In the genomic region with DNA sequence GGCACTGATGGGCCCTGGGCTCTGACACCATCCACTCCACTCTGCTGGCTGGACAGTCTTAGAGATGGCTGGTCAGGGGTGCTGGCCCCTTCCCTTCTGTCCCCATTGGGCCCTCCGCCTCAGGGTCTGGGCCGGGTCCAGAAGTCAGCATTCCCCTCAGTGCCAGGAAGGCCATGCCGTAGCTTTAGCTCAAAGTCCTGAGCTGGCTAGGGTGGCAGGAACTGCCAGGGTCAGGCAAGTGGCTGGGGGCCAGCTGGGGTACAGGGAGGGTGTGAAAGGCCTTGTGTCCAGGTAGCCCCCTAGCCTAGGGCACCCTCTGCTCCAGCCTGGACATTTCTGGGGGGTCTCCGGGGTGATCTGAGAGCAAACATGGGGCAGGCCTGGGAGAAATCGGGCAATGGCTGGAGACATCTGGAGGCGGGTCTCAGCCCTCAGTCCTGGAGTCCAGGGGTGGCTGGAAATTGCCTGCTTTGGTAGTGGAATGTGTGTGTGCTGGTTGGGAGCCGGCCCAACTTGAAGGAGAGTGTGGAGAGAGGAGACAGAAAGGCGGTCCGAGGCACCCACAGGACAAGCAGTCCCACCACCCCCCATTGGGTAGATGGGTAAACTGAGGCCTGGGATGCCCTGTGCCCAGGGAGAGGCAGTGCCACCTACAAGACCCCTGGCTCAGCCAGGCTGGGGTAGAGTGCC, we compare ENCODE assay signal across 17 cellular contexts. TPM values are rescaled to one million over a fixed set of nuclear protein-coding genes. Genes with fewer than 3 reads are reported as not detected.
"Had no signal": no experiment of that assay in that cellular context is flagged by ENCODE, and none has a peak within 500 bp of the region (broad histone marks: within the 10 kb centered on the region; RNA-seq: fewer than 3 reads in every experiment).

No MANE protein-coding gene starts in this region.

- H3K4me1 Mint-ChIP-seq: activated naive CD8-positive, alpha-beta T cell treated with anti-CD3 and anti-CD28 coated beads for 36 hours; mesothelial cell of epicardium; stimulated activated memory B cell treated with anti-CD40 and anti-IgM and Interleukin-4, amounts not matched to agents 10 μg/mL and 1 μg/mL and 100 μg/mL, for 72 hours had no signal

- DNase-seq: activated CD4-positive, alpha-beta memory T cell treated with anti-CD3 and anti-CD28 coated beads for 36 hours; activated CD4-positive, alpha-beta T cell treated with anti-CD3 and anti-CD28 coated beads for 1 hour; activated effector memory CD4-positive, alpha-beta T cell treated with anti-CD3 and anti-CD28 coated beads, Interleukin-2, amount 50 U/mL, for 16 hours; activated naive CD8-positive, alpha-beta T cell treated with anti-CD3 and anti-CD28 coated beads for 36 hours; activated T-cell treated with anti-CD3 and anti-CD28 coated beads, Interleukin-2, amount 50 U/mL, for 4 hours; foreskin melanocyte; heart left ventricle; upper lobe of right lung had no signal

- FAIRE-seq: bronchial epithelial cell, islet of Langerhans had no signal

- H3K9me3 ChIP-seq: heart left ventricle, neutrophil, right atrium auricular region, suprapubic skin, upper lobe of right lung had no signal

- H3K4me2 ChIP-seq: smooth muscle cell had no signal

- H3K9me3 Mint-ChIP-seq: activated CD4-positive, alpha-beta memory T cell treated with anti-CD3 and anti-CD28 coated beads for 36 hours; activated naive CD8-positive, alpha-beta T cell treated with anti-CD3 and anti-CD28 coated beads for 36 hours; activated T-cell treated with anti-CD3 and anti-CD28 coated beads, Interleukin-2, amount 50 U/mL, for 4 hours; mesothelial cell of epicardium; stimulated activated memory B cell treated with anti-CD40 and anti-IgM and Interleukin-4, amounts not matched to agents 10 μg/mL and 1 μg/mL and 100 μg/mL, for 72 hours had no signal

- H3K27ac ChIP-seq: neutrophil, right atrium auricular region, suprapubic skin, upper lobe of right lung had no signal

- H3K27me3 ChIP-seq: right atrium auricular region, upper lobe of right lung had no signal

- H3K36me3 ChIP-seq: heart left ventricle, neutrophil, right atrium auricular region, suprapubic skin, upper lobe of right lung had no signal

- H3K36me3 Mint-ChIP-seq: activated CD4-positive, alpha-beta memory T cell treated with anti-CD3 and anti-CD28 coated beads for 36 hours; activated naive CD8-positive, alpha-beta T cell treated with anti-CD3 and anti-CD28 coated beads for 36 hours; mesothelial cell of epicardium; stimulated activated memory B cell treated with anti-CD40 and anti-IgM and Interleukin-4, amounts not matched to agents 10 μg/mL and 1 μg/mL and 100 μg/mL, for 72 hours had no signal

- H3K4me1 ChIP-seq: suprapubic skin, upper lobe of right lung had no signal

- H3K4me3 Mint-ChIP-seq: activated CD4-positive, alpha-beta memory T cell treated with anti-CD3 and anti-CD28 coated beads for 36 hours; activated naive CD8-positive, alpha-beta T cell treated with anti-CD3 and anti-CD28 coated beads for 36 hours; activated T-cell treated with anti-CD3 and anti-CD28 coated beads, Interleukin-2, amount 50 U/mL, for 4 hours; mesothelial cell of epicardium; stimulated activated memory B cell treated with anti-CD40 and anti-IgM and Interleukin-4, amounts not matched to agents 10 μg/mL and 1 μg/mL and 100 μg/mL, for 72 hours had no signal

- H3K27ac Mint-ChIP-seq: activated CD4-positive, alpha-beta memory T cell treated with anti-CD3 and anti-CD28 coated beads for 36 hours; activated naive CD8-positive, alpha-beta T cell treated with anti-CD3 and anti-CD28 coated beads for 36 hours; mesothelial cell of epicardium; stimulated activated memory B cell treated with anti-CD40 and anti-IgM and Interleukin-4, amounts not matched to agents 10 μg/mL and 1 μg/mL and 100 μg/mL, for 72 hours had no signal

- H3K27me3 Mint-ChIP-seq: activated naive CD8-positive, alpha-beta T cell treated with anti-CD3 and anti-CD28 coated beads for 36 hours had no signal

- ATAC-seq: activated T-cell treated with anti-CD3 and anti-CD28 coated beads, Interleukin-2, amount 50 U/mL, for 4 hours; heart left ventricle; stimulated activated memory B cell treated with anti-CD40 and anti-IgM and Interleukin-4, amounts not matched to agents 10 μg/mL and 1 μg/mL and 100 μg/mL, for 72 hours; upper lobe of right lung had no signal

- H3K4me3 ChIP-seq: heart left ventricle, right atrium auricular region, smooth muscle cell, suprapubic skin, upper lobe of right lung had no signal

RNA-seq across cellular contexts. Expression of a gene that starts 32.5 kb away (rescaled TPM):
- total RNA-seq: activated CD4-positive, alpha-beta memory T cell treated with anti-CD3 and anti-CD28 coated beads for 36 hours; activated naive CD8-positive, alpha-beta T cell treated with anti-CD3 and anti-CD28 coated beads for 36 hours; activated T-cell treated with anti-CD3 and anti-CD28 coated beads, Interleukin-2, amount 50 U/mL, for 4 hours; bronchial epithelial cell; chondrocyte; heart left ventricle; mesothelial cell of epicardium; right atrium auricular region; smooth muscle cell had no signal
- polyA plus RNA-seq: heart left ventricle, smooth muscle cell had no signal

RNA-seq across cellular contexts. Expression of a gene that starts 37.5 kb away (rescaled TPM):
- total RNA-seq: activated CD4-positive, alpha-beta memory T cell treated with anti-CD3 and anti-CD28 coated beads for 36 hours; activated naive CD8-positive, alpha-beta T cell treated with anti-CD3 and anti-CD28 coated beads for 36 hours; bronchial epithelial cell; chondrocyte; mesothelial cell of epicardium; smooth muscle cell had no signal
- polyA plus RNA-seq: smooth muscle cell had no signal

RNA-seq across cellular contexts. Expression of a gene that starts 39.6 kb away (rescaled TPM):
- total RNA-seq: bronchial epithelial cell had no signal

RNA-seq across cellular contexts. Expression of a gene that starts 48.0 kb away (rescaled TPM):
- total RNA-seq: activated CD4-positive, alpha-beta memory T cell treated with anti-CD3 and anti-CD28 coated beads for 36 hours; activated naive CD8-positive, alpha-beta T cell treated with anti-CD3 and anti-CD28 coated beads for 36 hours; bronchial epithelial cell; chondrocyte; mesothelial cell of epicardium; smooth muscle cell had no signal
- polyA plus RNA-seq: smooth muscle cell had no signal
